In the genomic region with DNA sequence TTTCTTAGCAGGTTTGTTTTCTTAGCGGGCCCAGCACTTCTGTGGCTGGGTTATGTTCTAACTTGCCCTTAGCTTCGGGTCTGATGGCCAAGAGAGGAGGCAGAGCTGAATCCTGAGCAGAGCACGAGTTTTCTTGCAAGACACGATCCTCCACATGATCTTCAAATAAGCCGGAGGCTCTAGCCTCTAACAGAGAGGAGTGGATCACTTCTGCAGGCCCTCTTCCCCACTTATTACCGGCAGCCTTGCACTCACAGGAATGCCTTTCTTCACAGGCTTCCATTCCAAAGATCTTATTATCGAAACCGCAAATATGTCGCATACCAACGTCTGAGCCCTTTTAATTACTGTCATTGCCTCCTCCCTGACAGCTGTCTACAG, we compare ENCODE assay signal across 19 cellular contexts.
DNase-seq lines count a peak whose midpoint lies in the region; ATAC-seq and TF ChIP-seq lines count a peak whose summit lies in the region.
"Had no signal": no experiment of that assay in that cellular context is flagged by ENCODE, and none has a peak within 500 bp of the region (broad histone marks: within the 10 kb centered on the region; RNA-seq: fewer than 3 reads in every experiment).

No MANE protein-coding gene starts in this region.

- CTCF ChIA-PET in RWPE1 (lab: Yijun Ruan, JAX), result interaction anchor here (0.6 kb wide), 2 partner anchors 399 to 423 kb away, joined by 3 read pairs; no protein-coding TSS in a partner anchor

- ATAC-seq in esophagus mucosa, result peak; percentile 69
- no peak for ATAC-seq in GM21390 (IDR thresholded peaks at IDR 0.05; ENCODE audit: unreplicated experiment)
- ATAC-seq: activated T-cell treated with anti-CD3 and anti-CD28 coated beads, Interleukin-2, amount 50 U/mL, for 4 hours; SK-N-SH treated with all-trans-retinoic acid at 6 μM for 48 hours; stimulated activated memory B cell treated with anti-CD40 and anti-IgM and Interleukin-4, amounts not matched to agents 10 μg/mL and 1 μg/mL and 100 μg/mL, for 72 hours had no signal

- H3K4me3 Mint-ChIP-seq in neural crest cell, result no peak overlapping the region
- no peak overlapping the region for H3K4me3 Mint-ChIP-seq in osteocyte (ENCODE audit: unreplicated experiment)
- H3K4me3 Mint-ChIP-seq: activated naive CD8-positive, alpha-beta T cell treated with anti-CD3 and anti-CD28 coated beads for 36 hours; activated T-cell treated with anti-CD3 and anti-CD28 coated beads, Interleukin-2, amount 50 U/mL, for 4 hours; stimulated activated memory B cell treated with anti-CD40 and anti-IgM and Interleukin-4, amounts not matched to agents 10 μg/mL and 1 μg/mL and 100 μg/mL, for 72 hours had no signal

- POLR2A ChIA-PET in RWPE1 (lab: Yijun Ruan, JAX; ENCODE audit: low non-redundant PET), result no interaction called here

- H3K4me1 Mint-ChIP-seq in neural crest cell (no peaks in the 10 kb centered on the region), osteocyte (ENCODE audit: unreplicated experiment) (no peaks in the 10 kb centered on the region)
- H3K4me1 Mint-ChIP-seq: activated naive CD8-positive, alpha-beta T cell treated with anti-CD3 and anti-CD28 coated beads for 36 hours; stimulated activated memory B cell treated with anti-CD40 and anti-IgM and Interleukin-4, amounts not matched to agents 10 μg/mL and 1 μg/mL and 100 μg/mL, for 72 hours had no signal

- H3K36me3 Mint-ChIP-seq in neural crest cell (ENCODE audit: low read depth) (no peaks in the 10 kb centered on the region), osteocyte (ENCODE audit: unreplicated experiment) (no peaks in the 10 kb centered on the region)
- H3K36me3 Mint-ChIP-seq: activated naive CD8-positive, alpha-beta T cell treated with anti-CD3 and anti-CD28 coated beads for 36 hours; stimulated activated memory B cell treated with anti-CD40 and anti-IgM and Interleukin-4, amounts not matched to agents 10 μg/mL and 1 μg/mL and 100 μg/mL, for 72 hours had no signal

- TF ChIP-seq CTCF in RWPE1 (conservative IDR thresholded peaks at IDR 0.05; ENCODE audit: low read depth) (no peak), neural crest cell (conservative IDR thresholded peaks at IDR 0.05) (peak; percentile 11), osteocyte (IDR thresholded peaks at IDR 0.05) (no peak)

- H3K27me3 Mint-ChIP-seq in neural crest cell (ENCODE audit: low read depth) (peaks cover under 1% of the 10 kb centered on the region), osteocyte (ENCODE audit: unreplicated experiment) (peaks cover 17% of the 10 kb centered on the region)
- H3K27me3 Mint-ChIP-seq: activated naive CD8-positive, alpha-beta T cell treated with anti-CD3 and anti-CD28 coated beads for 36 hours; stimulated activated memory B cell treated with anti-CD40 and anti-IgM and Interleukin-4, amounts not matched to agents 10 μg/mL and 1 μg/mL and 100 μg/mL, for 72 hours had no signal

- H3K9me3 Mint-ChIP-seq in neural crest cell, result no peaks in the 10 kb centered on the region
- H3K9me3 Mint-ChIP-seq in osteocyte (ENCODE audit: unreplicated experiment), result no peaks in the 10 kb centered on the region
- H3K9me3 Mint-ChIP-seq: activated naive CD8-positive, alpha-beta T cell treated with anti-CD3 and anti-CD28 coated beads for 36 hours; activated T-cell treated with anti-CD3 and anti-CD28 coated beads, Interleukin-2, amount 50 U/mL, for 4 hours; stimulated activated memory B cell treated with anti-CD40 and anti-IgM and Interleukin-4, amounts not matched to agents 10 μg/mL and 1 μg/mL and 100 μg/mL, for 72 hours had no signal

- H3K27ac ChIP-seq in RWPE1, result peak overlapping the region; percentile 60
- H3K27ac ChIP-seq: skin epidermis, tibial nerve had no signal

- DNase-seq in Daoy (ENCODE audit: low read depth) (peak; percentile 56), RWPE1 (ENCODE audit: low spot score) (peak; percentile 47), neural crest cell (ENCODE audit: low read depth, low spot score) (no peak), midbrain (lab: John Stamatoyannopoulos, UW) (no peak), osteocyte (ENCODE audit: extremely low spot score, unreplicated experiment) (no peak)
- no peak for DNase-seq in activated CD4-positive, alpha-beta T cell treated with anti-CD3 and anti-CD28 coated beads for 48 hours
- DNase-seq: ACHN; activated CD4-positive, alpha-beta T cell treated with anti-CD3 and anti-CD28 coated beads, Interleukin-2, amount 50 U/mL, for 48 hours; activated naive CD8-positive, alpha-beta T cell treated with anti-CD3 and anti-CD28 coated beads for 36 hours; activated T-cell treated with anti-CD3 and anti-CD28 coated beads, Interleukin-2, amount 50 U/mL, for 4 hours; effector CD4-positive, alpha-beta T cell; KG1; occipital lobe had no signal

- H3K27ac Mint-ChIP-seq in neural crest cell (ENCODE audit: unreplicated experiment) (no peak overlapping the region), osteocyte (ENCODE audit: unreplicated experiment) (no peak overlapping the region)
- H3K27ac Mint-ChIP-seq: activated naive CD8-positive, alpha-beta T cell treated with anti-CD3 and anti-CD28 coated beads for 36 hours; stimulated activated memory B cell treated with anti-CD40 and anti-IgM and Interleukin-4, amounts not matched to agents 10 μg/mL and 1 μg/mL and 100 μg/mL, for 72 hours had no signal

Comparison
In these comparisons a context has a peak if more than half of its experiments do, and no peak if none do; other contexts are left out.
1. DNase-seq: peak in Daoy (single experiment) and RWPE1 (single experiment); none in neural crest cell (single experiment), midbrain (single experiment), activated CD4-positive, alpha-beta T cell treated with anti-CD3 and anti-CD28 coated beads for 48 hours (single experiment) and osteocyte (single experiment).